In the genomic region with DNA sequence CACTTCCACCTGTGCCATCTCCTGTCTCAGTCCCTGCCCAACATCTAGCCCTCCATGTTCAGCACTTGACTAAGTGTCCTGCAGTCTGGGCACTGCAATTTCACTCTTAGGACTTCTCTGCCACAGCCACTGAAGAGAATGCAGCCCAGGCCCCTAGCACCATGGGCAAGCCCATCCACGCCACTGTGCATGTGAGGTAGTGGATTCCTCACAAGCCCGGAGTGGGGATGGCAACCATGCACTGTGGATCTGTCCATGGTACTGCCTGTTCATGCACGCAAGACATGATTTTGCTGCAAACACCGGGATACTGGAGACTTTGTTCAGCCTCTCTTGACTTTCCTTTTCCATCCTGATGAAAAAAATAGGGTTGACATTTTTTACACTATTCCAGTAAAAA, we compare ENCODE assay signal across 9 cellular contexts. TPM values are rescaled to one million over a fixed set of nuclear protein-coding genes. Genes with fewer than 3 reads are reported as not detected.
DNase-seq lines count a peak whose midpoint lies in the region; ATAC-seq and TF ChIP-seq lines count a peak whose summit lies in the region.
"Had no signal": no experiment of that assay in that cellular context is flagged by ENCODE, and none has a peak within 500 bp of the region (broad histone marks: within the 10 kb centered on the region; RNA-seq: fewer than 3 reads in every experiment).

No MANE protein-coding gene starts in this region.

- H4K20me1 ChIP-seq in SK-N-SH (ENCODE audit: insufficient read depth) = no peaks in the 10 kb centered on the region

- TF ChIP-seq EP300 in SK-N-SH (IDR thresholded peaks at IDR 0.05; ENCODE audit: borderline replicate concordance in 1 of 2, low read depth in 1 of 2, low read length in 1 of 2) = no peak

- no peak overlapping the region for H2AK5ac ChIP-seq in trophoblast cell (ENCODE audit: low read length)

- H2BK5ac ChIP-seq in trophoblast cell (ENCODE audit: low read depth, low read length, poor library complexity) = no peak overlapping the region

- H3K9me2 ChIP-seq in SK-N-SH = no peaks in the 10 kb centered on the region

- H3K4me3 ChIP-seq in SK-N-SH (ENCODE audit: low read depth in 2 of 2, low read length in 1 of 2) (no peak overlapping the region), trophoblast cell (ENCODE audit: low read depth, low read length) (no peak overlapping the region)
- H3K4me3 ChIP-seq: PC-9 had no signal

- POLR2A ChIA-PET in SK-N-SH (lab: Yijun Ruan, JAX) = interaction anchor here (1.6 kb wide), 1 partner anchor 8 kb away, joined by 16 read pairs; no protein-coding TSS in a partner anchor

- no peak overlapping the region for H2BK120ac ChIP-seq in trophoblast cell (ENCODE audit: insufficient read depth, low read length, poor library complexity)

- no peak overlapping the region for H3K4ac ChIP-seq in trophoblast cell (ENCODE audit: low read depth, low read length)

- TF ChIP-seq CTCF in SK-N-SH (IDR thresholded peaks at IDR 0.05) = no peak

- no peak for TF ChIP-seq RAD21 in SK-N-SH (IDR thresholded peaks at IDR 0.05; ENCODE audit: low read length)

- no peak overlapping the region for H4K12ac ChIP-seq in trophoblast cell (ENCODE audit: low read depth, low read length)

- H2BK12ac ChIP-seq in trophoblast cell (ENCODE audit: low read length) = no peak overlapping the region

- ATAC-seq in HG02763 (IDR thresholded peaks at IDR 0.05; ENCODE audit: unreplicated experiment) (no peak), HG03280 (IDR thresholded peaks at IDR 0.05; ENCODE audit: unreplicated experiment) (no peak)

- H3K79me1 ChIP-seq in trophoblast cell (ENCODE audit: low read length) = no peaks in the 10 kb centered on the region

- WGBS in SK-N-SH (ENCODE audit: low lambda C conversion rate) = 60% methylated on average over 4 of the region's 4 CpGs
- no CpG with 5 or more reads among the region's 4 CpGs for WGBS in trophoblast cell (ENCODE audit: extremely low coverage, insufficient coverage, insufficient read length)

- no peak overlapping the region for H4K91ac ChIP-seq in trophoblast cell (ENCODE audit: low read depth, low read length)

- H3K36me3 ChIP-seq in SK-N-SH (replicated peaks in 1 of 2; ENCODE audit: control insufficient read depth in 1 of 2, insufficient read depth in 2 of 2, low read length in 1 of 2) (no peaks in the 10 kb centered on the region), trophoblast cell (ENCODE audit: control insufficient read depth in 1 of 2, insufficient read depth in 2 of 2, low read length in 2 of 2) (no peaks in the 10 kb centered on the region)

- H3K4me2 ChIP-seq in SK-N-SH (no peak overlapping the region), trophoblast cell (ENCODE audit: low read length) (no peak overlapping the region)
- H3K4me2 ChIP-seq: PC-9 had no signal

- DNase-seq in DMS 273 (lab: John Stamatoyannopoulos, UW; ENCODE audit: unreplicated experiment) (peak; percentile 20), DMS 273 treated with DMSO at 0.1 percent for 48 hours (lab: John Stamatoyannopoulos, UW) (no peak), SK-N-SH (no peak), fibroblast of peridontal ligament (ENCODE audit: extremely low read depth) (peak; percentile 47), trophoblast cell (peak; percentile 27 to 54), putamen (ENCODE audit: low spot score) (no peak)

- H4K8ac ChIP-seq in trophoblast cell (ENCODE audit: low read depth, low read length) = no peak overlapping the region

- H3F3A ChIP-seq in SK-N-SH (replicated peaks; ENCODE audit: insufficient read depth) = no peaks in the 10 kb centered on the region

- no peaks in the 10 kb centered on the region for H3K79me2 ChIP-seq in SK-N-SH (ENCODE audit: insufficient read depth)
- no peaks in the 10 kb centered on the region for H3K79me2 ChIP-seq in trophoblast cell (ENCODE audit: control insufficient read depth, insufficient read depth, low read length, poor library complexity)

- no peak overlapping the region for H2AFZ ChIP-seq in SK-N-SH (ENCODE audit: low read depth)
- H2AFZ ChIP-seq in trophoblast cell (ENCODE audit: insufficient read depth, low read length, poor library complexity) = no peak overlapping the region
- H2AFZ ChIP-seq: PC-9 had no signal

- H3K27ac ChIP-seq in SK-N-SH (ENCODE audit: low read depth in 2 of 2, low read length in 1 of 2) = peak overlapping the region in 1 of 2 experiments; percentile 17; a peak in 1 of 4 replicates
- H3K27ac ChIP-seq in trophoblast cell (ENCODE audit: low read depth, low read length) = no peak overlapping the region
- H3K27ac ChIP-seq: PC-9 had no signal

- no peak overlapping the region for H3K23ac ChIP-seq in trophoblast cell (ENCODE audit: low read length)

- H3K9ac ChIP-seq in SK-N-SH = no peak overlapping the region
- H3K9ac ChIP-seq in trophoblast cell (ENCODE audit: low read length) = no peak overlapping the region

- H3K27me3 ChIP-seq in SK-N-SH (ENCODE audit: insufficient read depth) (peaks cover 28% of the 10 kb centered on the region), trophoblast cell (ENCODE audit: insufficient read depth, low read length) (no peaks in the 10 kb centered on the region)

- H3K14ac ChIP-seq in trophoblast cell (ENCODE audit: low read length) = no peak overlapping the region

- CTCF ChIA-PET in SK-N-SH (lab: Yijun Ruan, JAX) = interaction anchor here (1.1 to 1.3 kb wide), 2 partner anchors 81 to 86 kb away, joined by 3 to 4 read pairs; no protein-coding TSS in a partner anchor

- peaks cover 0 to 44% of the 10 kb centered on the region in 2 experiments; a peak in 2 of 4 replicates for H3K4me1 ChIP-seq in SK-N-SH (ENCODE audit: control insufficient read depth in 1 of 2, insufficient read depth in 2 of 2, low read depth in 1 of 2, low read length in 1 of 2)
- H3K4me1 ChIP-seq in trophoblast cell (ENCODE audit: control insufficient read depth in 1 of 2, insufficient read depth in 2 of 2, low read length in 2 of 2) = peaks cover 3 to 10% of the 10 kb centered on the region in 2 experiments

- no peak overlapping the region for H3K18ac ChIP-seq in trophoblast cell (ENCODE audit: low read length)

- H3K9me3 ChIP-seq in SK-N-SH = no peaks in the 10 kb centered on the region
- no peaks in the 10 kb centered on the region for H3K9me3 ChIP-seq in trophoblast cell (ENCODE audit: insufficient read depth, low read depth, low read length)

TF ChIP-seq in SK-N-SH, 30 proteins besides CTCF, POLR2A, EP300 and RAD21:
- TF ChIP-seq, protein P1, sequence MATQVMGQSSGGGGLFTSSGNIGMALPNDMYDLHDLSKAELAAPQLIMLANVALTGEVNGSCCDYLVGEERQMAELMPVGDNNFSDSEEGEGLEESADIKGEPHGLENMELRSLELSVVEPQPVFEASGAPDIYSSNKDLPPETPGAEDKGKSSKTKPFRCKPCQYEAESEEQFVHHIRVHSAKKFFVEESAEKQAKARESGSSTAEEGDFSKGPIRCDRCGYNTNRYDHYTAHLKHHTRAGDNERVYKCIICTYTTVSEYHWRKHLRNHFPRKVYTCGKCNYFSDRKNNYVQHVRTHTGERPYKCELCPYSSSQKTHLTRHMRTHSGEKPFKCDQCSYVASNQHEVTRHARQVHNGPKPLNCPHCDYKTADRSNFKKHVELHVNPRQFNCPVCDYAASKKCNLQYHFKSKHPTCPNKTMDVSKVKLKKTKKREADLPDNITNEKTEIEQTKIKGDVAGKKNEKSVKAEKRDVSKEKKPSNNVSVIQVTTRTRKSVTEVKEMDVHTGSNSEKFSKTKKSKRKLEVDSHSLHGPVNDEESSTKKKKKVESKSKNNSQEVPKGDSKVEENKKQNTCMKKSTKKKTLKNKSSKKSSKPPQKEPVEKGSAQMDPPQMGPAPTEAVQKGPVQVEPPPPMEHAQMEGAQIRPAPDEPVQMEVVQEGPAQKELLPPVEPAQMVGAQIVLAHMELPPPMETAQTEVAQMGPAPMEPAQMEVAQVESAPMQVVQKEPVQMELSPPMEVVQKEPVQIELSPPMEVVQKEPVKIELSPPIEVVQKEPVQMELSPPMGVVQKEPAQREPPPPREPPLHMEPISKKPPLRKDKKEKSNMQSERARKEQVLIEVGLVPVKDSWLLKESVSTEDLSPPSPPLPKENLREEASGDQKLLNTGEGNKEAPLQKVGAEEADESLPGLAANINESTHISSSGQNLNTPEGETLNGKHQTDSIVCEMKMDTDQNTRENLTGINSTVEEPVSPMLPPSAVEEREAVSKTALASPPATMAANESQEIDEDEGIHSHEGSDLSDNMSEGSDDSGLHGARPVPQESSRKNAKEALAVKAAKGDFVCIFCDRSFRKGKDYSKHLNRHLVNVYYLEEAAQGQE (IDR thresholded peaks at IDR 0.05; ENCODE audit: low read depth, low read length) = peak; percentile 95
- TF ChIP-seq, protein P2, sequence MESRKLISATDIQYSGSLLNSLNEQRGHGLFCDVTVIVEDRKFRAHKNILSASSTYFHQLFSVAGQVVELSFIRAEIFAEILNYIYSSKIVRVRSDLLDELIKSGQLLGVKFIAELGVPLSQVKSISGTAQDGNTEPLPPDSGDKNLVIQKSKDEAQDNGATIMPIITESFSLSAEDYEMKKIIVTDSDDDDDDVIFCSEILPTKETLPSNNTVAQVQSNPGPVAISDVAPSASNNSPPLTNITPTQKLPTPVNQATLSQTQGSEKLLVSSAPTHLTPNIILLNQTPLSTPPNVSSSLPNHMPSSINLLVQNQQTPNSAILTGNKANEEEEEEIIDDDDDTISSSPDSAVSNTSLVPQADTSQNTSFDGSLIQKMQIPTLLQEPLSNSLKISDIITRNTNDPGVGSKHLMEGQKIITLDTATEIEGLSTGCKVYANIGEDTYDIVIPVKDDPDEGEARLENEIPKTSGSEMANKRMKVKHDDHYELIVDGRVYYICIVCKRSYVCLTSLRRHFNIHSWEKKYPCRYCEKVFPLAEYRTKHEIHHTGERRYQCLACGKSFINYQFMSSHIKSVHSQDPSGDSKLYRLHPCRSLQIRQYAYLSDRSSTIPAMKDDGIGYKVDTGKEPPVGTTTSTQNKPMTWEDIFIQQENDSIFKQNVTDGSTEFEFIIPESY (IDR thresholded peaks at IDR 0.05; ENCODE audit: borderline replicate concordance, low read depth) = no peak

RNA-seq across cellular contexts. Expression of a gene that starts 12.3 kb away (rescaled TPM):
- 1.8 and 5.4 TPM in 2 replicates for polyA plus RNA-seq in SK-N-SH (2012; rRNA removed)
- 5.0 and 9.3 TPM in 2 replicates for polyA plus RNA-seq in SK-N-SH (2012; cell fraction: cytosol; rRNA removed)
- 2.0 and 2.3 TPM in 2 replicates for polyA plus RNA-seq in SK-N-SH (2012; cell fraction: nucleus; rRNA removed)
- polyA plus RNA-seq in trophoblast cell (2013) = 0.26 TPM in 1 of 2 replicates, not detected in the other

Comparison
In these comparisons a context has a peak if more than half of its experiments do, and no peak if none do; other contexts are left out.
1. DNase-seq: peak in DMS 273 (single experiment), fibroblast of peridontal ligament (single experiment) and trophoblast cell (2 of 2); none in DMS 273 treated with DMSO at 0.1 percent for 48 hours (single experiment), SK-N-SH (single experiment) and putamen (single experiment).